In the genomic region with DNA sequence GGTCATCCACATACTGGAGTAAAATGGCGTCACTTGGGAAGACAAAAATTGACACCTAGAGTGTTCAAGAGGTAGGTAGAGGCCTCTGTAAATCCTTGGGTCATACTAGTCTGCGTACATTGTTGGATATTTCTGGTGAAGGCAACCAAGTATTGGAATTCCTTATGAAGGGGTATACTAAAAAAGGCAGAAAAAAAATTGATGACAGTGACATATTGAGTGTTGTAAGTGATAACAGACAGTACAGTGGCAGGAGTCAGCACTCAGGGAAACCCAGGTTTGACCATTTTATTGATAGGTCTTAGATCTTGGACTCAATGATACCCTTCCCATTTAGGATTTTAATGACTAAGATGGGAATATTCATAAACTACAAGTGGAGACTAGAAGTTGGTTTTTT, we compare ENCODE assay signal across 8 cellular contexts.
"Had no signal": no experiment of that assay in that cellular context is flagged by ENCODE, and none has a peak within 500 bp of the region (broad histone marks: within the 10 kb centered on the region; RNA-seq: fewer than 3 reads in every experiment).

No MANE protein-coding gene starts in this region.

- DNase-seq: GDM1, GF-D8 had no signal

- ATAC-seq: GM12878 had no signal

- H3K4me3 ChIP-seq: GM12878 had no signal

- FAIRE-seq: G401.6, GM12878, GM12891, GM12892, GM18507, GM19239 had no signal
